In the genomic region with DNA sequence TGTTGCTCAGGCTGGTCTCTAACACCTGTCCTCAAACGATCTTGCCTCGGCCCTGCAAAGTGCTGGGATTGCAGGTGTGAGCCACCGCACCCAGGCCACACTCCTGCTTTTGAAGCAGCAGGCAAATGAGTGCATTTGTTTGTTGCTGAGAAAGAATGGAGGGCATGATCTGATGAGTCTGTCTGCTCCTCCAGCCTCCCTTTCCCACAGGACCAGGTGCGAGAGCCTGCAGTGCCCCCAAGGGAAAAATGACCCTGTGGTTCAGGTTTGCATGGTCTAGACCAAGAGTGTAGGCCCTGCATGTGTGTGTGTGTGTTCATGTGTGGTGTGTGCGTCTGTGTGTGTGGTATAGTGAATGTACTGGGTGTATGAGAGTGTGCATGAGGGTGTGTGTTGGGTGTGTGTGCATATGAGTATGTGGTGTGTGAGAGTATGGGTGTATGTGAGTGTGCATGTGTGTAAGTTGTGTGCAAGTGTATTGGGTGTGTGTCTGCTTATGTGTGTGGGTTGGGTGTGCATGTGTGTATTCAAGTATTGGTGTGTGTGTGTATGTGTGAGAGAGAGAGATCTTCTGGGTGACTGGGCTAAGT, we compare ENCODE assay signal across 22 cellular contexts. TPM values are rescaled to one million over a fixed set of nuclear protein-coding genes. Genes with fewer than 3 reads are reported as not detected.
"Had no signal": no experiment of that assay in that cellular context is flagged by ENCODE, and none has a peak within 500 bp of the region (broad histone marks: within the 10 kb centered on the region; RNA-seq: fewer than 3 reads in every experiment).

No MANE protein-coding gene starts in this region.

- H3K4me3 Mint-ChIP-seq: activated CD4-positive, alpha-beta T cell treated with anti-CD3 and anti-CD28 coated beads for 36 hours; activated CD8-positive, alpha-beta T cell treated with anti-CD3 and anti-CD28 coated beads, Interleukin-2, amount 10 ng/mL, durations not matched to agents 7 days and 5 days; activated T-cell treated with anti-CD3 and anti-CD28 coated beads, Interleukin-2, amount 50 U/mL, for 24 hours; mesothelial cell of epicardium; naive B cell; neural crest cell had no signal

- H3K4me1 Mint-ChIP-seq: activated CD4-positive, alpha-beta T cell treated with anti-CD3 and anti-CD28 coated beads for 36 hours; mesothelial cell of epicardium; naive B cell; neural crest cell had no signal

- H3K27ac ChIP-seq: brain microvascular endothelial cell, heart right ventricle, spleen, thoracic aorta, uterus had no signal

- H3K4me1 ChIP-seq: heart right ventricle, spleen, uterus had no signal

- H3K27ac Mint-ChIP-seq: activated CD4-positive, alpha-beta T cell treated with anti-CD3 and anti-CD28 coated beads for 36 hours; activated CD8-positive, alpha-beta T cell treated with anti-CD3 and anti-CD28 coated beads, Interleukin-2, amount 10 ng/mL, durations not matched to agents 7 days and 5 days; activated T-cell treated with anti-CD3 and anti-CD28 coated beads, Interleukin-2, amount 50 U/mL, for 24 hours; mesothelial cell of epicardium had no signal

- H3K36me3 Mint-ChIP-seq: mesothelial cell of epicardium, naive B cell had no signal

- H3K36me3 ChIP-seq: brain microvascular endothelial cell, heart right ventricle, spleen, thoracic aorta, uterus had no signal

- H3K9me3 Mint-ChIP-seq: activated T-cell treated with anti-CD3 and anti-CD28 coated beads, Interleukin-2, amount 50 U/mL, for 24 hours; naive B cell had no signal

- H3K4me3 ChIP-seq: heart right ventricle, spleen, thoracic aorta, uterus had no signal

- ATAC-seq: activated CD4-positive, alpha-beta T cell treated with anti-CD3 and anti-CD28 coated beads for 36 hours; activated CD8-positive, alpha-beta T cell treated with anti-CD3 and anti-CD28 coated beads, Interleukin-2, amount 10 ng/mL, durations not matched to agents 7 days and 5 days; heart right ventricle; right cardiac atrium had no signal

- H3K9me3 ChIP-seq: heart right ventricle, spleen, thoracic aorta, uterus had no signal

- H3K27me3 ChIP-seq: brain microvascular endothelial cell, heart right ventricle, uterus had no signal

- DNase-seq: activated CD4-positive, alpha-beta T cell treated with anti-CD3 and anti-CD28 coated beads for 36 hours; activated CD4-positive, CD25-positive, alpha-beta regulatory T cell; activated CD8-positive, alpha-beta T cell treated with anti-CD3 and anti-CD28 coated beads, Interleukin-2, amount 10 ng/mL, durations not matched to agents 7 days and 5 days; activated gamma-delta T cell treated with Interleukin-2 at 50 U/mL for 16 hours; activated naive CD4-positive, alpha-beta T cell treated with anti-CD3 and anti-CD28 coated beads, Interleukin-2, amount 50 U/mL, for 16 hours; activated T-cell treated with anti-CD3 and anti-CD28 coated beads, Interleukin-2, amount 50 U/mL, for 24 hours; amniotic stem cell; brain microvascular endothelial cell; cortex of kidney; foreskin fibroblast; heart right ventricle; naive B cell; occipital lobe; right cardiac atrium; spleen; stimulated activated naive CD4-positive, alpha-beta T cell treated with Interleukin-2 at 50 U/mL for 16 hours; trophoblast cell; uterus had no signal

RNA-seq across cellular contexts. Expression of a gene that starts 22.8 kb away (rescaled TPM):
- total RNA-seq: activated CD8-positive, alpha-beta T cell treated with anti-CD3 and anti-CD28 coated beads, Interleukin-2, amount 10 ng/mL, durations not matched to agents 7 days and 5 days; T-helper 2 cell treated with Interferon-gamma antibody and Interleukin-4, amounts not matched to agents 100 ng/mL and 5 ng/mL, for 36 hours had no signal
